In the genomic region with DNA sequence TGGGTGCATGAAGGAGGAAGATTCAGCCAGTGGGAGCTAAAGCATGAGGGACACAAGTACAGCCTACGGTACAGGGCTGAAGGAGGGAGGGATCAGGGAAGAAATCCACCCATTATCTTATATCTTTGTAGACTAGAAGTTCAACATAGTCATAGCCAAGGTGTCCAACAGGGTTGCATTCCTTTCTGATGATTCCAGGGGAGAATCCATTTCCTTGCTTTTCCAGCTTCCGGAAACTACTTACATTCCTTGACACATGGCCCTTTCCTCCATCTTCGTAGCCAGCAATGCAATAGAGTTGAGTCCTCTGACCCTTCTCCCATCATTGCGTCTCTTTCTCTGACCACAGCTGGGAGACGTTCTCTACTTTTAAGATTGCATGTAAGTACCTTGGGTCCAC, we compare ENCODE assay signal across 22 cellular contexts.
"Had no signal": no experiment of that assay in that cellular context is flagged by ENCODE, and none has a peak within 500 bp of the region (broad histone marks: within the 10 kb centered on the region; RNA-seq: fewer than 3 reads in every experiment).

No MANE protein-coding gene starts in this region.

- H3K9ac ChIP-seq: KMS-11 had no signal

- H3K27ac ChIP-seq: cardiac muscle cell, KMS-11 had no signal

- FAIRE-seq: astrocyte, RCC 7860 had no signal

- H3K36me3 ChIP-seq: cardiac muscle cell had no signal

- DNase-seq: activated CD4-positive, alpha-beta T cell treated with anti-CD3 and anti-CD28 coated beads for 48 hours; activated CD4-positive, alpha-beta T cell treated with anti-CD3 and anti-CD28 coated beads, Interleukin-2, amount 50 U/mL, for 4 hours; activated CD4-positive, CD25-positive, alpha-beta regulatory T cell treated with anti-CD3 and anti-CD28 coated beads, Interleukin-2, amount 50 U/mL, for 72 hours; activated effector memory CD4-positive, alpha-beta T cell treated with anti-CD3 and anti-CD28 coated beads, Interleukin-2, amount 50 U/mL, for 16 hours; activated naive CD4-positive, alpha-beta T cell treated with Interleukin-2 at 50 U/mL for 16 hours; activated naive CD8-positive, alpha-beta T cell treated with anti-CD3 and anti-CD28 coated beads, Interleukin-2, amount 50 U/mL, for 24 hours; activated T-cell treated with anti-CD3 and anti-CD28 coated beads, Interleukin-2, amount 50 U/mL, for 4 hours; amygdala; cerebellar nuclear complex; MM.1S; NCI-H1105 treated with DMSO at 0.1 percent for 48 hours; NCI-H1436 treated with DMSO at 0.1 percent for 48 hours; NCI-H187; NCI-H2081; NCI-H446; NCI-H524; SHP77 treated with DMSO at 0.1 percent for 48 hours had no signal

- H3K4me2 ChIP-seq: KMS-11 had no signal

- ATAC-seq: activated naive CD4-positive, alpha-beta T cell treated with anti-CD3 and anti-CD28 coated beads, Interleukin-2, amount 50 U/mL, for 72 hours; activated naive CD8-positive, alpha-beta T cell treated with anti-CD3 and anti-CD28 coated beads, Interleukin-2, amount 50 U/mL, for 24 hours; activated T-cell treated with anti-CD3 and anti-CD28 coated beads, Interleukin-2, amount 50 U/mL, for 4 hours had no signal

- H3K4me3 ChIP-seq: cardiac muscle cell had no signal

- H3K27me3 ChIP-seq: cardiac muscle cell had no signal
